Comparison of ENCODE assay signal across 21 cellular contexts in genomic region chr5:93382188-93382587, GRCh38.
DNase-seq lines count a peak whose midpoint lies in the region; ATAC-seq, FAIRE-seq and TF ChIP-seq lines count a peak whose summit lies in the region.
"Had no signal": no experiment of that assay in that cellular context is flagged by ENCODE, and none has a peak within 500 bp of the region (broad histone marks: within the 10 kb centered on the region; RNA-seq: fewer than 3 reads in every experiment).

No MANE protein-coding gene starts in this region.

- H4K91ac ChIP-seq in H1 (replicated peaks; ENCODE audit: insufficient read length, low read length): no peak overlapping the region

- CTCF ChIA-PET in H1 (lab: Charles Lee; ENCODE audit: partially characterized antibody): no interaction called here

- H3K27me3 ChIP-seq in BLaER1 treated with 17β-estradiol and CSF1 and Interleukin-3, amounts not matched to agents 10 nM and 100 nM: no peaks in the 10 kb centered on the region
- no peaks in the 10 kb centered on the region for H3K27me3 ChIP-seq in H1 (replicated peaks in 1 of 4; ENCODE audit: control insufficient read depth in 3 of 4, extremely low read depth in 1 of 4, insufficient read depth in 3 of 4, low read length in 3 of 4)
- H3K27me3 ChIP-seq: BE2C had no signal

- TF ChIP-seq CTCF in H1 (IDR thresholded peaks at IDR 0.05; ENCODE audit: control extremely low read depth in 1 of 3, insufficient read depth in 1 of 3, low read depth in 1 of 3, low read length in 3 of 3): no peak
- TF ChIP-seq CTCF in nephron (IDR thresholded peaks at IDR 0.05; ENCODE audit: unreplicated experiment in 3 of 3): no peak

- no peak overlapping the region for H3K4me3 ChIP-seq in BLaER1 treated with 17β-estradiol and CSF1 and Interleukin-3, amounts not matched to agents 10 nM and 100 nM
- no peak overlapping the region for H3K4me3 ChIP-seq in H1 (ENCODE audit: extremely low read depth in 1 of 4, insufficient read depth in 2 of 4, low read depth in 3 of 4, low read length in 4 of 4)

- DNase-seq in H1 (ENCODE audit: low read depth in 1 of 2, low spot score in 2 of 2): no peak
- DNase-seq in stimulated activated CD4-positive, alpha-beta T cell treated with anti-CD3 and anti-CD28 coated beads, Interleukin-1b, Interleukin-23, amount 100 ng/mL, for 48 hours: no peak
- DNase-seq: 8988T; BE2C; CD8-positive, alpha-beta T cell; DMS79; HCEC 1CT; NCI-H1048; NCI-H1694; NCI-H524 treated with DMSO at 0.1 percent for 48 hours; Right ventricle myocardium superior; SK-N-SH had no signal

- ATAC-seq in HG02798 (IDR thresholded peaks at IDR 0.05; ENCODE audit: poor library complexity, unreplicated experiment) (peak; percentile 29), GM19463 (IDR thresholded peaks at IDR 0.05; ENCODE audit: unreplicated experiment) (no peak), HG03565 (IDR thresholded peaks at IDR 0.05; ENCODE audit: unreplicated experiment) (no peak), GM21360 (IDR thresholded peaks at IDR 0.05; ENCODE audit: unreplicated experiment) (no peak)
- ATAC-seq: CD8-positive, alpha-beta T cell had no signal

- no peaks in the 10 kb centered on the region for H3K9me3 Mint-ChIP-seq in nephron
- H3K9me3 Mint-ChIP-seq: CD8-positive, alpha-beta T cell had no signal

- H3K79me1 ChIP-seq in H1 (ENCODE audit: low read depth, low read length): no peaks in the 10 kb centered on the region

- H3K9ac ChIP-seq in BLaER1 treated with 17β-estradiol and CSF1 and Interleukin-3, amounts not matched to agents 10 nM and 100 nM: no peak overlapping the region
- no peak overlapping the region for H3K9ac ChIP-seq in H1 (replicated peaks in 1 of 4; ENCODE audit: extremely low read depth in 1 of 4, low read depth in 3 of 4, low read length in 3 of 4)
- H3K9ac ChIP-seq: KMS-11, SK-N-SH had no signal

- FAIRE-seq in H1 (lab: Jason Lieb, UNC): no peak
- FAIRE-seq: D721Med, RCC 7860 had no signal

- no peak for TF ChIP-seq EP300 in H1 (IDR thresholded peaks at IDR 0.05; ENCODE audit: borderline replicate concordance in 1 of 2, low read depth in 2 of 2, low read length in 2 of 2)

- H3K4me2 ChIP-seq in BLaER1 treated with 17β-estradiol and CSF1 and Interleukin-3, amounts not matched to agents 10 nM and 100 nM: peak overlapping the region in 8 of 11 experiments; percentile 9 to 46 (median 31); a peak in 11 of 22 replicates
- no peak overlapping the region for H3K4me2 ChIP-seq in H1 (ENCODE audit: insufficient read depth in 1 of 2, low read depth in 2 of 2, low read length in 2 of 2)
- H3K4me2 ChIP-seq: KMS-11, SK-N-SH had no signal

- no peak overlapping the region for H2BK15ac ChIP-seq in H1 (ENCODE audit: low read length)

- H3K56ac ChIP-seq in H1 (replicated peaks; ENCODE audit: insufficient read length, low read depth, low read length): no peak overlapping the region

- H4K8ac ChIP-seq in H1 (ENCODE audit: extremely low read depth, insufficient read depth, low read length): no peak overlapping the region

- H3K4me3 Mint-ChIP-seq in nephron: peak overlapping the region; percentile 45 to 78 (median 59)
- H3K4me3 Mint-ChIP-seq: CD8-positive, alpha-beta T cell had no signal

- H3K14ac ChIP-seq in H1 (ENCODE audit: insufficient read length): no peak overlapping the region

- 95% methylated on average over 2 of the region's 2 CpGs; no CpG with 5 or more reads in 1 of the 2 experiments for WGBS in H1 (ENCODE audit: extremely low coverage in 1 of 2, insufficient coverage in 1 of 2, insufficient read length in 1 of 2, insufficient replicate concordance in 2 of 2, low coverage in 1 of 2, low lambda C conversion rate in 2 of 2, missing lambda C conversion rate in 1 of 2), 2 experiments

- H4K20me1 ChIP-seq in BLaER1 treated with 17β-estradiol and CSF1 and Interleukin-3, amounts not matched to agents 10 nM and 100 nM: no peaks in the 10 kb centered on the region
- no peaks in the 10 kb centered on the region for H4K20me1 ChIP-seq in H1 (replicated peaks in 1 of 2; ENCODE audit: control insufficient read depth in 1 of 2, insufficient read depth in 2 of 2, low read length in 2 of 2)

- peaks cover 16% of the 10 kb centered on the region for H3K4me1 Mint-ChIP-seq in nephron

- H2BK12ac ChIP-seq in H1 (ENCODE audit: low read depth, low read length): no peak overlapping the region

- H4K5ac ChIP-seq in H1 (ENCODE audit: insufficient read length, low read depth, low read length): no peak overlapping the region

- H3K18ac ChIP-seq in H1 (ENCODE audit: extremely low read depth, low read length): no peak overlapping the region

- peak overlapping the region; percentile 20; the same call in 1 of the 2 replicates for H2AFZ ChIP-seq in H1 (ENCODE audit: low read length)

- no peak overlapping the region for H2AK5ac ChIP-seq in H1 (ENCODE audit: low read depth, low read length)

- peaks cover 0 to 19% (median 9%) of the 10 kb centered on the region in 10 experiments; a peak in 14 of 20 replicates for H3K4me1 ChIP-seq in BLaER1 treated with 17β-estradiol and CSF1 and Interleukin-3, amounts not matched to agents 10 nM and 100 nM
- peaks cover 0 to 3% (median 0%) of the 10 kb centered on the region in 4 experiments; a peak in 1 of 7 replicates for H3K4me1 ChIP-seq in H1 (replicated peaks in 1 of 4; ENCODE audit: control insufficient read depth in 3 of 4, insufficient read depth in 4 of 4, low read length in 3 of 4)

- no peaks in the 10 kb centered on the region for H3K79me2 ChIP-seq in H1 (ENCODE audit: control insufficient read depth in 1 of 2, insufficient read depth in 2 of 2, low read length in 2 of 2)

- TF ChIP-seq RAD21 in H1 (IDR thresholded peaks at IDR 0.05 in 1 of 2, conservative IDR thresholded peaks at IDR 0.05 in 1 of 2; ENCODE audit: low read depth in 2 of 2, low read length in 2 of 2): no peak

- POLR2A ChIA-PET in H1 (lab: Charles Lee; ENCODE audit: partially characterized antibody): no interaction called here

- H3K36me3 ChIP-seq in BLaER1 treated with 17β-estradiol and CSF1 and Interleukin-3, amounts not matched to agents 10 nM and 100 nM: no peaks in the 10 kb centered on the region
- H3K36me3 ChIP-seq in H1 (ENCODE audit: control insufficient read depth in 2 of 4, insufficient read depth in 4 of 4, low read length in 3 of 4): no peaks in the 10 kb centered on the region
- H3K36me3 ChIP-seq: BE2C had no signal

- H2BK5ac ChIP-seq in H1 (ENCODE audit: low read depth, low read length): no peak overlapping the region

- H3K4ac ChIP-seq in H1 (replicated peaks; ENCODE audit: insufficient read length, low read depth, low read length): no peak overlapping the region

- no peak overlapping the region; a peak in 1 of 22 replicates for H3K27ac ChIP-seq in BLaER1 treated with 17β-estradiol and CSF1 and Interleukin-3, amounts not matched to agents 10 nM and 100 nM
- H3K27ac ChIP-seq in H1 (ENCODE audit: low read depth, low read length): no peak overlapping the region
- H3K27ac ChIP-seq: KMS-11 had no signal

- H3K27me3 Mint-ChIP-seq in nephron (ENCODE audit: low read depth): no peaks in the 10 kb centered on the region

- H2BK120ac ChIP-seq in H1 (replicated peaks; ENCODE audit: low read depth, low read length): no peak overlapping the region

- H3K23ac ChIP-seq in H1 (ENCODE audit: insufficient read length): no peak overlapping the region

- H2BK20ac ChIP-seq in H1 (ENCODE audit: low read length): no peak overlapping the region

- no peak for TF ChIP-seq POLR2A in H1 (IDR thresholded peaks at IDR 0.05; ENCODE audit: control extremely low read depth in 1 of 2, low read depth in 2 of 2, low read length in 2 of 2)

- peak overlapping the region; percentile 87 to 91 (median 90) for H3K27ac Mint-ChIP-seq in nephron
- H3K27ac Mint-ChIP-seq: CD8-positive, alpha-beta T cell had no signal

- H3K36me3 Mint-ChIP-seq in nephron (ENCODE audit: low read depth): peaks cover 8% of the 10 kb centered on the region
- H3K36me3 Mint-ChIP-seq: CD8-positive, alpha-beta T cell had no signal

- H3K9me3 ChIP-seq in BLaER1 treated with 17β-estradiol and CSF1 and Interleukin-3, amounts not matched to agents 10 nM and 100 nM (replicated peaks in 1 of 11): no peaks in the 10 kb centered on the region
- H3K9me3 ChIP-seq in H1 (ENCODE audit: insufficient read depth in 2 of 2, low read depth in 1 of 2, low read length in 1 of 2): no peaks in the 10 kb centered on the region
- H3K9me3 ChIP-seq: BE2C, SK-N-SH had no signal

- H3K23me2 ChIP-seq in H1 (ENCODE audit: low read depth, low read length): no peaks in the 10 kb centered on the region

TF ChIP-seq in H1, 55 proteins besides CTCF, POLR2A, EP300 and RAD21 (continues in another document):
- TF ChIP-seq RNF2 (IDR thresholded peaks at IDR 0.05; ENCODE audit: borderline replicate concordance, low read depth, low read length, missing control alignments, poor library complexity, severe bottlenecking) (no peak), SIN3A (conservative IDR thresholded peaks at IDR 0.05 in 1 of 2, IDR thresholded peaks at IDR 0.05 in 1 of 2; ENCODE audit: low read depth in 1 of 2, low read length in 2 of 2) (no peak), SP4 (IDR thresholded peaks at IDR 0.05; ENCODE audit: low read length) (no peak), TBP (IDR thresholded peaks at IDR 0.05; ENCODE audit: low read depth, low read length) (no peak), TAF7 (optimal IDR thresholded peaks at IDR 0.05; ENCODE audit: borderline replicate concordance, low read depth, low read length) (no peak), NRF1 (IDR thresholded peaks at IDR 0.05; ENCODE audit: low read depth, low read length) (no peak), KDM1A (IDR thresholded peaks at IDR 0.05; ENCODE audit: borderline replicate concordance, low read length) (no peak), POLR2AphosphoS5 (IDR thresholded peaks at IDR 0.05; ENCODE audit: low read depth, low read length) (no peak), TAF1 (IDR thresholded peaks at IDR 0.05; ENCODE audit: low read depth, low read length) (no peak), SP1 (IDR thresholded peaks at IDR 0.05; ENCODE audit: low read depth, low read length) (no peak), ZNF274 (IDR thresholded peaks at IDR 0.05; ENCODE audit: borderline replicate concordance, extremely low read depth, low read length) (no peak), JUN (IDR thresholded peaks at IDR 0.05; ENCODE audit: low read depth, low read length) (no peak), BCL11A (IDR thresholded peaks at IDR 0.05; ENCODE audit: low read depth in 2 of 2, low read length in 2 of 2) (no peak), EZH2 (IDR thresholded peaks at IDR 0.05; ENCODE audit: low read depth, low read length, severe bottlenecking) (no peak)

Comparison
In these comparisons a context has a peak if more than half of its experiments do, and no peak if none do; other contexts are left out.
1. H3K4me2 ChIP-seq: peak in BLaER1 treated with 17β-estradiol and CSF1 and Interleukin-3, amounts not matched to agents 10 nM and 100 nM (8 of 11); none in H1 (0 of 2).